Comparison of ENCODE assay signal across 8 cellular contexts in genomic region chr6:16168858-16169257, GRCh38. TPM values are rescaled to one million over a fixed set of nuclear protein-coding genes. Genes with fewer than 3 reads are reported as not detected.
DNase-seq lines count a peak whose midpoint lies in the region; ATAC-seq and TF ChIP-seq lines count a peak whose summit lies in the region.

No MANE protein-coding gene starts in this region.

- no peaks in the 10 kb centered on the region for H3K27me3 ChIP-seq in SK-N-SH (ENCODE audit: insufficient read depth)
- H3K27me3 ChIP-seq in right atrium auricular region, result no peaks in the 10 kb centered on the region
- H3K27me3 ChIP-seq in upper lobe of right lung, result no peaks in the 10 kb centered on the region
- no peaks in the 10 kb centered on the region for H3K27me3 ChIP-seq in testis

- intact Hi-C loops in upper lobe of right lung (cut with DNase I) (no loop called here), testis (cut with DNase I; ENCODE audit: low total_unique reads) (no loop called here)

- H3K9me3 ChIP-seq in SK-N-SH (no peaks in the 10 kb centered on the region), right atrium auricular region (no peaks in the 10 kb centered on the region), upper lobe of right lung (no peaks in the 10 kb centered on the region), testis (no peaks in the 10 kb centered on the region)

- no peaks in the 10 kb centered on the region for H3F3A ChIP-seq in SK-N-SH (replicated peaks; ENCODE audit: insufficient read depth)

- DNase-seq in GF-D8 (lab: John Stamatoyannopoulos, UW), result peak; percentile 10
- DNase-seq in LNCaP clone FGC (ENCODE audit: low read depth), result no peak
- no peak for DNase-seq in SK-N-SH
- DNase-seq in right atrium auricular region (ENCODE audit: low spot score), result no peak
- no peak for DNase-seq in upper lobe of right lung
- DNase-seq in testis, result no peak
- DNase-seq in activated CD4-positive, alpha-beta T cell treated with anti-CD3 and anti-CD28 coated beads for 48 hours, result no peak

- no peak overlapping the region for H3K4me3 ChIP-seq in LNCaP clone FGC (ENCODE audit: low read depth, low read length)
- H3K4me3 ChIP-seq in SK-N-SH (ENCODE audit: low read depth in 2 of 2, low read length in 1 of 2), result no peak overlapping the region; a peak in 1 of 4 replicates
- no peak overlapping the region for H3K4me3 ChIP-seq in right atrium auricular region
- no peak overlapping the region for H3K4me3 ChIP-seq in upper lobe of right lung
- H3K4me3 ChIP-seq in testis, result no peak overlapping the region

- ATAC-seq in upper lobe of right lung (peak; percentile 40), HG02938 (IDR thresholded peaks at IDR 0.05; ENCODE audit: unreplicated experiment) (no peak)

- H3K9me2 ChIP-seq in SK-N-SH, result no peaks in the 10 kb centered on the region

- POLR2A ChIA-PET in SK-N-SH (lab: Yijun Ruan, JAX), result no interaction called here

- TF ChIP-seq CTCF in LNCaP clone FGC (IDR thresholded peaks at IDR 0.05; ENCODE audit: control insufficient read depth, extremely low read depth, insufficient read depth) (peak; percentile 52), SK-N-SH (IDR thresholded peaks at IDR 0.05) (peak; percentile 57), right atrium auricular region (IDR thresholded peaks at IDR 0.05) (peak; percentile 38 to 65), upper lobe of right lung (IDR thresholded peaks at IDR 0.05) (peak; percentile 46), testis (IDR thresholded peaks at IDR 0.05) (no peak)

- H3K27ac ChIP-seq in SK-N-SH (ENCODE audit: low read depth in 2 of 2, low read length in 1 of 2), result no peak overlapping the region
- H3K27ac ChIP-seq in right atrium auricular region, result no peak overlapping the region
- H3K27ac ChIP-seq in upper lobe of right lung, result no peak overlapping the region
- H3K27ac ChIP-seq in testis, result no peak overlapping the region

- H4K20me1 ChIP-seq in SK-N-SH (ENCODE audit: insufficient read depth), result no peaks in the 10 kb centered on the region

- no peak for TF ChIP-seq POLR2A in testis (IDR thresholded peaks at IDR 0.05)

- H3K36me3 ChIP-seq in SK-N-SH (replicated peaks in 1 of 2; ENCODE audit: control insufficient read depth in 1 of 2, insufficient read depth in 2 of 2, low read length in 1 of 2) (no peaks in the 10 kb centered on the region), right atrium auricular region (no peaks in the 10 kb centered on the region), upper lobe of right lung (no peaks in the 10 kb centered on the region), testis (ENCODE audit: low read depth, missing control alignments) (no peaks in the 10 kb centered on the region)

- CTCF ChIA-PET in SK-N-SH (lab: Yijun Ruan, JAX), result interaction anchor here (0.6 to 2.7 kb wide), 14 partner anchors 11 to 489 kb away, joined by 3 to 18 read pairs (median 4); partner anchors contain the start of gene MYLIP

- H3K79me2 ChIP-seq in SK-N-SH (ENCODE audit: insufficient read depth), result no peaks in the 10 kb centered on the region

- no peak for TF ChIP-seq EP300 in SK-N-SH (IDR thresholded peaks at IDR 0.05; ENCODE audit: borderline replicate concordance in 1 of 2, low read depth in 1 of 2, low read length in 1 of 2)

- H3K4me2 ChIP-seq in SK-N-SH, result no peak overlapping the region

- no peak overlapping the region for H2AFZ ChIP-seq in SK-N-SH (ENCODE audit: low read depth)

- 29% methylated on average over 3 of the region's 3 CpGs for WGBS in SK-N-SH (ENCODE audit: low lambda C conversion rate)
- WGBS in testis, 2 donors, result 84 to 89% methylated on average over 3 of the region's 3 CpGs

- H3K9ac ChIP-seq in SK-N-SH, result no peak overlapping the region

- peak; percentile 86 for TF ChIP-seq RAD21 in SK-N-SH (IDR thresholded peaks at IDR 0.05; ENCODE audit: low read length)

- H3K4me1 ChIP-seq in SK-N-SH (ENCODE audit: control insufficient read depth in 1 of 2, insufficient read depth in 2 of 2, low read depth in 1 of 2, low read length in 1 of 2) (no peaks in the 10 kb centered on the region; a peak in 1 of 4 replicates), right atrium auricular region (peaks cover 0 to 4% of the 10 kb centered on the region in 2 donors), upper lobe of right lung (peaks cover 7% of the 10 kb centered on the region), testis (no peaks in the 10 kb centered on the region)

TF ChIP-seq in SK-N-SH, 30 proteins besides CTCF, POLR2A, EP300 and RAD21:
- TF ChIP-seq TCF12 (IDR thresholded peaks at IDR 0.05), result no peak
- TF ChIP-seq SMC3 (IDR thresholded peaks at IDR 0.05; ENCODE audit: low read depth, low read length), result peak; percentile 70

RNA-seq across cellular contexts. Expression of gene MYLIP, which starts 40.0 kb away (rescaled TPM):
- polyA plus RNA-seq in SK-N-SH (2012; rRNA removed), result 3.1 and 3.8 TPM in 2 replicates
- 3.4 TPM in 2 replicates for polyA plus RNA-seq in SK-N-SH (2012; cell fraction: cytosol; rRNA removed)
- polyA plus RNA-seq in SK-N-SH (2012; cell fraction: nucleus; rRNA removed), result 6.3 and 7.0 TPM in 2 replicates
- total RNA-seq in right atrium auricular region, result 10 to 100 TPM; 15.6 to 25.1 TPM
- total RNA-seq in upper lobe of right lung, result 39.5 TPM
- 10 to 100 TPM; 39.1 to 48.1 TPM for total RNA-seq in testis
- 45.0 TPM for polyA plus RNA-seq in testis (ENCODE audit: insufficient read depth, low read depth, low replicate concordance)

Comparison
In these comparisons a context has a peak if more than half of its experiments do, and no peak if none do; other contexts are left out.
1. CTCF ChIP-seq: peak in LNCaP clone FGC (single experiment), SK-N-SH (single experiment), right atrium auricular region (2 of 2) and upper lobe of right lung (single experiment); none in testis (0 of 3).